ENCODE assay signal across 8 cellular contexts in genomic region chr10:788796-789748, GRCh38.
A peak's percentile ranks its signal among the peaks of the same experiment; 100 is the strongest.
DNase-seq lines count a peak whose midpoint lies in the region; ATAC-seq and TF ChIP-seq lines count a peak whose summit lies in the region.

No MANE protein-coding gene starts in this region.

- no peak for TF ChIP-seq EP300 in SK-N-SH (IDR thresholded peaks at IDR 0.05; ENCODE audit: borderline replicate concordance in 1 of 2, low read depth in 1 of 2, low read length in 1 of 2)

- DNase-seq in Right ventricle myocardium inferior (ENCODE audit: missing footprints) = peak; percentile 88
- DNase-seq in cardiac septum (ENCODE audit: low spot score) = no peak
- DNase-seq in SK-N-SH = peak; percentile 91
- peak; percentile 79 for DNase-seq in endothelial cell (ENCODE audit: low spot score)
- DNase-seq in memory B cell (ENCODE audit: low spot score in 2 of 2) = no peak
- DNase-seq in stromal cell of bone marrow (ENCODE audit: low read depth) = peak; percentile 50
- DNase-seq in activated gamma-delta T cell treated with Interleukin-2 at 50 U/mL for 16 hours = no peak

- POLR2A ChIA-PET in SK-N-SH (lab: Yijun Ruan, JAX) = interaction anchor here (0.6 kb wide), 1 partner anchor 12 kb away, joined by 3 read pairs; no protein-coding TSS in a partner anchor

- peak; percentile 89 for TF ChIP-seq RAD21 in SK-N-SH (IDR thresholded peaks at IDR 0.05; ENCODE audit: low read length)

- H3K4me1 ChIP-seq in SK-N-SH (ENCODE audit: control insufficient read depth in 1 of 2, insufficient read depth in 2 of 2, low read depth in 1 of 2, low read length in 1 of 2) = peaks cover 0 to 15% of the 10 kb centered on the region in 2 experiments; a peak in 1 of 4 replicates

- H3K4me1 Mint-ChIP-seq in endothelial cell (ENCODE audit: unreplicated experiment) = peaks cover 3% of the 10 kb centered on the region
- H3K4me1 Mint-ChIP-seq in memory B cell = no peaks in the 10 kb centered on the region

- WGBS in SK-N-SH (ENCODE audit: low lambda C conversion rate) = 74% methylated on average over 27 of the region's 50 CpGs

- no peak overlapping the region for H3K4me2 ChIP-seq in SK-N-SH

- ATAC-seq in Right ventricle myocardium inferior (peak; percentile 91), memory B cell (ENCODE audit: low read depth) (peak; percentile 49), HG03135 (IDR thresholded peaks at IDR 0.05; ENCODE audit: unreplicated experiment) (no peak)

- H4K20me1 ChIP-seq in SK-N-SH (ENCODE audit: insufficient read depth) = no peaks in the 10 kb centered on the region

- H3K4me3 Mint-ChIP-seq in endothelial cell (ENCODE audit: unreplicated experiment) (peak overlapping the region; percentile 87), memory B cell (peak overlapping the region; percentile 61)

- no peak overlapping the region for H3K4me3 ChIP-seq in SK-N-SH (ENCODE audit: low read depth in 2 of 2, low read length in 1 of 2)

- H3K27me3 Mint-ChIP-seq in endothelial cell (ENCODE audit: unreplicated experiment) = peaks cover 13% of the 10 kb centered on the region
- peaks cover 7% of the 10 kb centered on the region for H3K27me3 Mint-ChIP-seq in memory B cell

- no peaks in the 10 kb centered on the region for H3K79me2 ChIP-seq in SK-N-SH (ENCODE audit: insufficient read depth)

- no peaks in the 10 kb centered on the region for H3K9me2 ChIP-seq in SK-N-SH

- no peaks in the 10 kb centered on the region for H3K9me3 Mint-ChIP-seq in endothelial cell (ENCODE audit: unreplicated experiment)
- H3K9me3 Mint-ChIP-seq in memory B cell = no peaks in the 10 kb centered on the region

- peaks cover 4% of the 10 kb centered on the region for H3K36me3 Mint-ChIP-seq in endothelial cell (ENCODE audit: low read depth, unreplicated experiment)
- H3K36me3 Mint-ChIP-seq in memory B cell = no peaks in the 10 kb centered on the region

- intact Hi-C loops in Right ventricle myocardium inferior (cut with DNase I) (loop anchor here (2.0 to 5.0 kb wide), 3 partner anchors 97 to 278 kb away; no protein-coding TSS in a partner anchor), cardiac septum (cut with DNase I) (loop anchor here (5.0 to 10.0 kb wide), 2 partner anchors 204 to 277 kb away; no protein-coding TSS in a partner anchor)

- H3K9ac ChIP-seq in SK-N-SH = no peak overlapping the region

- H3K9me3 ChIP-seq in SK-N-SH = no peaks in the 10 kb centered on the region

- H3K27ac Mint-ChIP-seq in endothelial cell (ENCODE audit: unreplicated experiment) (peak overlapping the region; percentile 64), memory B cell (no peak overlapping the region)

- no peaks in the 10 kb centered on the region for H3K27me3 ChIP-seq in SK-N-SH (ENCODE audit: insufficient read depth)

- H2AFZ ChIP-seq in SK-N-SH (ENCODE audit: low read depth) = no peak overlapping the region

- no peaks in the 10 kb centered on the region for H3F3A ChIP-seq in SK-N-SH (replicated peaks; ENCODE audit: insufficient read depth)

- TF ChIP-seq CTCF in SK-N-SH (IDR thresholded peaks at IDR 0.05) (peak; percentile 63), endothelial cell (IDR thresholded peaks at IDR 0.05; ENCODE audit: unreplicated experiment) (peak; percentile 73)

- CTCF ChIA-PET in SK-N-SH (lab: Yijun Ruan, JAX) = interaction anchor here (0.6 to 3.9 kb wide), 41 partner anchors 11 to 634 kb away, joined by 3 to 54 read pairs (median 4); no protein-coding TSS in a partner anchor

- H3K36me3 ChIP-seq in SK-N-SH (replicated peaks in 1 of 2; ENCODE audit: control insufficient read depth in 1 of 2, insufficient read depth in 2 of 2, low read length in 1 of 2) = no peaks in the 10 kb centered on the region

- H3K27ac ChIP-seq in SK-N-SH (ENCODE audit: low read depth in 2 of 2, low read length in 1 of 2) = no peak overlapping the region

TF ChIP-seq in SK-N-SH, 30 proteins besides CTCF, POLR2A, EP300 and RAD21:
- TF ChIP-seq SIN3A (IDR thresholded peaks at IDR 0.05; ENCODE audit: borderline replicate concordance, low read depth, low read length) (0 out of 2 replicates have a peak, but pooled peaks have one; percentile 26), CHD2 (IDR thresholded peaks at IDR 0.05; ENCODE audit: low read length, partially characterized antibody) (peak; percentile 18), MXI1 (IDR thresholded peaks at IDR 0.05; ENCODE audit: low read depth, low read length) (peak; percentile 23; the same call in 1 of the 2 replicates), JUND (IDR thresholded peaks at IDR 0.05) (no peak), REST (IDR thresholded peaks at IDR 0.05; ENCODE audit: low read depth, low read length) (no peak), SMC3 (IDR thresholded peaks at IDR 0.05; ENCODE audit: low read depth, low read length) (peak; percentile 86)

Comparison
In these comparisons a context has a peak if more than half of its experiments do, and no peak if none do; other contexts are left out.
1. DNase-seq: peak in Right ventricle myocardium inferior (single experiment), SK-N-SH (single experiment), endothelial cell (single experiment) and stromal cell of bone marrow (single experiment); none in cardiac septum (single experiment), memory B cell (0 of 2) and activated gamma-delta T cell treated with Interleukin-2 at 50 U/mL for 16 hours (single experiment).